Comparison of ENCODE assay signal across 31 cellular contexts in the genomic region with DNA sequence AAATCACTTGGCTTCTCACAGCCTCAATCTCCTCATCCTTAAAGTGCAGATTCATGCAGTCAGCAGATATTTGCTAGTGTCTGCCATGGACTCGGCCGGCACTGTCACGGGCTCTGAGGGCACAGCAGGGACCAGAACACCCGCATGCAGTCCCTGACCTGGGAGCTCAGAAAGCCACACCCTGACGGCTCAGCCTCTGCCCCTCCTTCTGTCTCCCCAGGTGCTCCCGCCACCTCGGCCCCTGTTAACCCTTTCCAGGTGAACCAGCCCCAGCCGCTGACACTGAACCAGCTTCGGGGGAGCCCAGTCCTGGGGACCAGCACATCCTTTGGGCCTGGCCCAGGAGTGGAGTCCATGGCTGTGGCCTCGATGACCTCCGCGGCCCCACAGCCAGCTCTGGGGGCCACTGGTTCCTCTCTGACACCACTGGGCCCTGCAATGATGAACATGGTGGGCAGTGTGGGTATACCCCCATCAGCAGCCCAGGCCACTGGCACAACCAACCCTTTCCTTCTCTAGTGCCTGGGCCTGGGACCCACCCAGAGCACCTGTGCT. TPM values are rescaled to one million over a fixed set of nuclear protein-coding genes. Genes with fewer than 3 reads are reported as not detected.
"Had no signal": no experiment of that assay in that cellular context is flagged by ENCODE, and none has a peak within 500 bp of the region (broad histone marks: within the 10 kb centered on the region; RNA-seq: fewer than 3 reads in every experiment).

No MANE protein-coding gene starts in this region.

- H3K4me3 Mint-ChIP-seq: activated B cell treated with CpG ODN at 0.5 μM for 24 hours; activated CD4-positive, alpha-beta T cell treated with anti-CD3 and anti-CD28 coated beads for 36 hours; activated naive CD8-positive, alpha-beta T cell; activated T-helper 1 cell treated with anti-CD3 and anti-CD28 coated beads, Interleukin-12 subunit alpha, Interleukin-12 subunit beta, Interleukin-2, Interleukin-4 antibody, amounts not matched to agents 30 ng/mL and 10 ng/mL and 1 ng/mL, durations not matched to agents 14 hours and 24 hours and 36 hours; immature natural killer cell; stimulated activated memory B cell treated with anti-CD40 and anti-IgM and Interleukin-4, amounts not matched to agents 10 μg/mL and 1 μg/mL and 100 μg/mL, for 72 hours; T-helper 17 cell; type B pancreatic cell had no signal

- DNase-seq: activated B cell treated with CpG ODN at 0.5 μM for 24 hours; activated CD4-positive, alpha-beta T cell treated with anti-CD3 and anti-CD28 coated beads for 36 hours; activated CD4-positive, alpha-beta T cell treated with anti-CD3 and anti-CD28 coated beads, Interleukin-2, amount 50 U/mL, for 4 hours; activated naive CD4-positive, alpha-beta T cell; activated T-cell treated with anti-CD3 and anti-CD28 coated beads for 4 hours; brain microvascular endothelial cell; caudate nucleus; dermis blood vessel endothelial cell; effector memory CD4-positive, alpha-beta T cell; foreskin melanocyte; immature natural killer cell; kidney glomerular epithelial cell; left lung; mammary epithelial cell; nucleus accumbens; stimulated activated CD4-positive, alpha-beta T cell treated with anti-CD3 and anti-CD28 coated beads, Interleukin-15, amount 100 ng/mL, for 24 hours; SW 1271; T-helper 17 cell had no signal

- H3K4me1 ChIP-seq: left lung had no signal

- H3K4me2 ChIP-seq: smooth muscle cell had no signal

- H3K27ac ChIP-seq: adrenal gland, ascending aorta, brain microvascular endothelial cell, left lung, right lobe of liver, thoracic aorta had no signal

- H3K36me3 Mint-ChIP-seq: immature natural killer cell had no signal

- H3K27me3 ChIP-seq: adrenal gland, ascending aorta, brain microvascular endothelial cell, left lung, right lobe of liver had no signal

- H3K9me3 ChIP-seq: adrenal gland, ascending aorta, left lung, right lobe of liver, thoracic aorta had no signal

- H3K27me3 Mint-ChIP-seq: activated B cell treated with CpG ODN at 0.5 μM for 24 hours, type B pancreatic cell had no signal

- H3K4me3 ChIP-seq: adrenal gland, ascending aorta, left lung, right lobe of liver, smooth muscle cell, thoracic aorta had no signal

- H3K9me3 Mint-ChIP-seq: activated B cell treated with CpG ODN at 0.5 μM for 24 hours; activated T-helper 1 cell treated with anti-CD3 and anti-CD28 coated beads, Interleukin-12 subunit alpha, Interleukin-12 subunit beta, Interleukin-2, Interleukin-4 antibody, amounts not matched to agents 30 ng/mL and 10 ng/mL and 1 ng/mL, durations not matched to agents 14 hours and 24 hours and 36 hours; immature natural killer cell; stimulated activated memory B cell treated with anti-CD40 and anti-IgM and Interleukin-4, amounts not matched to agents 10 μg/mL and 1 μg/mL and 100 μg/mL, for 72 hours; type B pancreatic cell had no signal

- H3K27ac Mint-ChIP-seq: activated B cell treated with CpG ODN at 0.5 μM for 24 hours; activated CD4-positive, alpha-beta T cell treated with anti-CD3 and anti-CD28 coated beads for 36 hours; activated naive CD8-positive, alpha-beta T cell; activated T-helper 1 cell treated with anti-CD3 and anti-CD28 coated beads, Interleukin-12 subunit alpha, Interleukin-12 subunit beta, Interleukin-2, Interleukin-4 antibody, amounts not matched to agents 30 ng/mL and 10 ng/mL and 1 ng/mL, durations not matched to agents 14 hours and 24 hours and 36 hours; immature natural killer cell; stimulated activated memory B cell treated with anti-CD40 and anti-IgM and Interleukin-4, amounts not matched to agents 10 μg/mL and 1 μg/mL and 100 μg/mL, for 72 hours; T-helper 17 cell; type B pancreatic cell had no signal

- H3K36me3 ChIP-seq: brain microvascular endothelial cell, right lobe of liver had no signal

- ATAC-seq: activated CD4-positive, alpha-beta T cell treated with anti-CD3 and anti-CD28 coated beads for 36 hours; esophagus mucosa; left lung; right lobe of liver; stimulated activated memory B cell treated with anti-CD40 and anti-IgM and Interleukin-4, amounts not matched to agents 10 μg/mL and 1 μg/mL and 100 μg/mL, for 72 hours; T-helper 17 cell had no signal

- H3K4me1 Mint-ChIP-seq: activated B cell treated with CpG ODN at 0.5 μM for 24 hours, immature natural killer cell had no signal

RNA-seq across cellular contexts. Expression of a gene that starts 53.2 kb away (rescaled TPM):
- total RNA-seq: activated B cell treated with CpG ODN at 0.5 μM for 24 hours; activated CD4-positive, alpha-beta T cell treated with anti-CD3 and anti-CD28 coated beads for 36 hours; activated T-helper 1 cell treated with anti-CD3 and anti-CD28 coated beads, Interleukin-12 subunit alpha, Interleukin-12 subunit beta, Interleukin-2, Interleukin-4 antibody, amounts not matched to agents 30 ng/mL and 10 ng/mL and 1 ng/mL, durations not matched to agents 14 hours and 24 hours and 36 hours; dermis blood vessel endothelial cell; endothelial cell of umbilical vein; mononuclear cell; T-helper 17 cell had no signal
- polyA plus RNA-seq: endothelial cell of umbilical vein, mammary epithelial cell, neural cell had no signal
